ENCODE assay signal across 22 cellular contexts in genomic region chr20:44509762-44510161, GRCh38. TPM values are rescaled to one million over a fixed set of nuclear protein-coding genes. Genes with fewer than 3 reads are reported as not detected.
DNase-seq lines count a peak whose midpoint lies in the region; ATAC-seq, FAIRE-seq and TF ChIP-seq lines count a peak whose summit lies in the region.
"Had no signal": no experiment of that assay in that cellular context is flagged by ENCODE, and none has a peak within 500 bp of the region (broad histone marks: within the 10 kb centered on the region; RNA-seq: fewer than 3 reads in every experiment).

No MANE protein-coding gene starts in this region.

- TF ChIP-seq EP300 in GM12878 (IDR thresholded peaks at IDR 0.05; ENCODE audit: borderline replicate concordance in 1 of 2, control insufficient read depth in 1 of 2, low read depth in 2 of 2, low read length in 2 of 2) = no peak

- in situ Hi-C loops in GM12878 (cut with MboI) = no loop called here

- intact Hi-C loops in GM12878 (cut with micrococcal nuclease; ENCODE audit: unreplicated experiment) = no loop called here

- no peaks in the 10 kb centered on the region for H3K9me3 Mint-ChIP-seq in activated T-cell treated with anti-CD3 and anti-CD28 coated beads, Interleukin-2, amount 50 U/mL, for 24 hours
- H3K9me3 Mint-ChIP-seq in activated T-cell treated with anti-CD3 and anti-CD28 coated beads, Interleukin-2, amount 50 U/mL, for 4 hours = no peaks in the 10 kb centered on the region
- no peaks in the 10 kb centered on the region for H3K9me3 Mint-ChIP-seq in activated naive CD8-positive, alpha-beta T cell (ENCODE audit: low read depth)
- no peaks in the 10 kb centered on the region for H3K9me3 Mint-ChIP-seq in activated naive CD8-positive, alpha-beta T cell treated with anti-CD3 and anti-CD28 coated beads for 36 hours
- no peaks in the 10 kb centered on the region for H3K9me3 Mint-ChIP-seq in activated T-helper 17 cell treated with anti-CD3 and anti-CD28 coated beads, Interleukin-2, amount 50 U/mL, for 72 hours
- H3K9me3 Mint-ChIP-seq: CD4-positive, CD25-positive, alpha-beta regulatory T cell; CD8-positive, alpha-beta memory T cell had no signal

- no peak for DNase-seq in activated T-cell treated with anti-CD3 and anti-CD28 coated beads, Interleukin-2, amount 50 U/mL, for 24 hours
- DNase-seq in activated T-cell treated with anti-CD3 and anti-CD28 coated beads, Interleukin-2, amount 50 U/mL, for 4 hours = no peak
- no peak for DNase-seq in activated naive CD8-positive, alpha-beta T cell treated with anti-CD3 and anti-CD28 coated beads for 36 hours
- DNase-seq in GM12878 (ENCODE audit: low read depth, low spot score) = no peak
- no peak for DNase-seq in RCC 7860 (ENCODE audit: low spot score)
- DNase-seq: ACHN; BE2C; C1 segment of cervical spinal cord; CD4-positive, CD25-positive, alpha-beta regulatory T cell; CD8-positive, alpha-beta memory T cell; COR-L47; DMS 273 treated with DMSO at 0.1 percent for 48 hours; DMS53; DND-41; EL; GM23248 had no signal

- peak overlapping the region; percentile 28 for H3K27ac Mint-ChIP-seq in activated T-cell treated with anti-CD3 and anti-CD28 coated beads, Interleukin-2, amount 50 U/mL, for 24 hours
- peak overlapping the region; percentile 77 for H3K27ac Mint-ChIP-seq in activated naive CD8-positive, alpha-beta T cell
- H3K27ac Mint-ChIP-seq in activated naive CD8-positive, alpha-beta T cell treated with anti-CD3 and anti-CD28 coated beads for 36 hours = no peak overlapping the region
- H3K27ac Mint-ChIP-seq in activated T-helper 17 cell treated with anti-CD3 and anti-CD28 coated beads, Interleukin-2, amount 50 U/mL, for 72 hours = peak overlapping the region; percentile 56

- no peak overlapping the region for H3K4me3 ChIP-seq in GM12878
- H3K4me3 ChIP-seq: GM23248, HAP-1 had no signal

- H3K36me3 Mint-ChIP-seq in activated T-cell treated with anti-CD3 and anti-CD28 coated beads, Interleukin-2, amount 50 U/mL, for 24 hours (ENCODE audit: low read depth) = peaks cover 72% of the 10 kb centered on the region
- H3K36me3 Mint-ChIP-seq in activated T-cell treated with anti-CD3 and anti-CD28 coated beads, Interleukin-2, amount 50 U/mL, for 4 hours (ENCODE audit: insufficient read depth) = peaks cover 23% of the 10 kb centered on the region
- no peaks in the 10 kb centered on the region for H3K36me3 Mint-ChIP-seq in activated naive CD8-positive, alpha-beta T cell
- H3K36me3 Mint-ChIP-seq in activated naive CD8-positive, alpha-beta T cell treated with anti-CD3 and anti-CD28 coated beads for 36 hours = no peaks in the 10 kb centered on the region
- peaks cover 93% of the 10 kb centered on the region for H3K36me3 Mint-ChIP-seq in activated T-helper 17 cell treated with anti-CD3 and anti-CD28 coated beads, Interleukin-2, amount 50 U/mL, for 72 hours (ENCODE audit: low read depth)

- RAD21 ChIA-PET in GM12878 (lab: Charles Lee; ENCODE audit: unreplicated experiment) = no interaction called here

- POLR2A ChIA-PET in GM12878 (lab: Charles Lee) = interaction anchor here (2.9 kb wide), 1 partner anchor 11 kb away, joined by 9 read pairs; the partner anchor contains the start of gene SERINC3

- no peaks in the 10 kb centered on the region for H3K9me3 ChIP-seq in GM12878 (replicated peaks; ENCODE audit: control insufficient read depth, insufficient read depth, low read length)
- H3K9me3 ChIP-seq: BE2C, HAP-1 had no signal

- peaks cover 22% of the 10 kb centered on the region for H3K4me1 Mint-ChIP-seq in activated T-cell treated with anti-CD3 and anti-CD28 coated beads, Interleukin-2, amount 50 U/mL, for 24 hours (ENCODE audit: low read depth)
- peaks cover 12% of the 10 kb centered on the region for H3K4me1 Mint-ChIP-seq in activated T-cell treated with anti-CD3 and anti-CD28 coated beads, Interleukin-2, amount 50 U/mL, for 4 hours (ENCODE audit: low read depth)
- peaks cover 18% of the 10 kb centered on the region for H3K4me1 Mint-ChIP-seq in activated naive CD8-positive, alpha-beta T cell (ENCODE audit: low read depth)
- H3K4me1 Mint-ChIP-seq in activated naive CD8-positive, alpha-beta T cell treated with anti-CD3 and anti-CD28 coated beads for 36 hours = peaks cover 14% of the 10 kb centered on the region
- peaks cover 16% of the 10 kb centered on the region for H3K4me1 Mint-ChIP-seq in activated T-helper 17 cell treated with anti-CD3 and anti-CD28 coated beads, Interleukin-2, amount 50 U/mL, for 72 hours

- no peak overlapping the region for H3K4me2 ChIP-seq in GM12878 (ENCODE audit: control insufficient read depth, insufficient read depth)

- H3K4me3 Mint-ChIP-seq in activated T-cell treated with anti-CD3 and anti-CD28 coated beads, Interleukin-2, amount 50 U/mL, for 24 hours = no peak overlapping the region
- no peak overlapping the region for H3K4me3 Mint-ChIP-seq in activated T-cell treated with anti-CD3 and anti-CD28 coated beads, Interleukin-2, amount 50 U/mL, for 4 hours
- no peak overlapping the region for H3K4me3 Mint-ChIP-seq in activated naive CD8-positive, alpha-beta T cell
- no peak overlapping the region for H3K4me3 Mint-ChIP-seq in activated naive CD8-positive, alpha-beta T cell treated with anti-CD3 and anti-CD28 coated beads for 36 hours
- no peak overlapping the region for H3K4me3 Mint-ChIP-seq in activated T-helper 17 cell treated with anti-CD3 and anti-CD28 coated beads, Interleukin-2, amount 50 U/mL, for 72 hours
- H3K4me3 Mint-ChIP-seq: CD8-positive, alpha-beta memory T cell had no signal

- H3K36me3 ChIP-seq in GM12878 (ENCODE audit: control insufficient read depth in 2 of 2, insufficient read depth in 2 of 2, low read length in 1 of 2) = peaks cover 2 to 27% of the 10 kb centered on the region in 2 experiments

- TF ChIP-seq POLR2A in GM12878 (IDR thresholded peaks at IDR 0.05; ENCODE audit: low read depth, low read length) = no peak

- H4K20me1 ChIP-seq in GM12878 (ENCODE audit: control insufficient read depth, insufficient read depth) = 0 out of 2 replicates have a peak, but pooled peaks cover 4% of the 10 kb centered on the region

- H2AFZ ChIP-seq in GM12878 (ENCODE audit: control insufficient read depth, low read depth, low read length) = no peak overlapping the region
- H2AFZ ChIP-seq: GM23248 had no signal

- FAIRE-seq in GM12878 (lab: Jason Lieb, UNC) (no peak), RCC 7860 (lab: Jason Lieb, UNC) (no peak)
- FAIRE-seq: A204.1, GM12891 had no signal

- TF ChIP-seq CTCF in GM12878 (IDR thresholded peaks at IDR 0.05 in 2 of 3, conservative IDR thresholded peaks at IDR 0.05 in 1 of 3; ENCODE audit: control insufficient read depth in 2 of 3, extremely low read depth in 1 of 3, insufficient read depth in 1 of 3, low read depth in 3 of 3, low read length in 3 of 3) = no peak

- TSS peak; percentile 30 for BruUV-seq in GM12878 (replicated peaks; lab: Mats Ljungman, UMichigan)

- H3K27ac ChIP-seq in GM12878 (ENCODE audit: control insufficient read depth, insufficient read depth) = no peak overlapping the region
- H3K27ac ChIP-seq: GM23248 had no signal

- ATAC-seq in activated T-cell treated with anti-CD3 and anti-CD28 coated beads, Interleukin-2, amount 50 U/mL, for 4 hours = no peak
- ATAC-seq in activated T-helper 17 cell treated with anti-CD3 and anti-CD28 coated beads, Interleukin-2, amount 50 U/mL, for 72 hours (replicated peaks) = peak; percentile 83
- ATAC-seq in GM12878 = no peak
- ATAC-seq in GM18867 (IDR thresholded peaks at IDR 0.05; ENCODE audit: unreplicated experiment) = no peak

- no peaks in the 10 kb centered on the region for H3K27me3 Mint-ChIP-seq in activated T-cell treated with anti-CD3 and anti-CD28 coated beads, Interleukin-2, amount 50 U/mL, for 24 hours
- H3K27me3 Mint-ChIP-seq in activated T-cell treated with anti-CD3 and anti-CD28 coated beads, Interleukin-2, amount 50 U/mL, for 4 hours (ENCODE audit: low read depth) = no peaks in the 10 kb centered on the region
- no peaks in the 10 kb centered on the region for H3K27me3 Mint-ChIP-seq in activated naive CD8-positive, alpha-beta T cell
- no peaks in the 10 kb centered on the region for H3K27me3 Mint-ChIP-seq in activated naive CD8-positive, alpha-beta T cell treated with anti-CD3 and anti-CD28 coated beads for 36 hours
- no peaks in the 10 kb centered on the region for H3K27me3 Mint-ChIP-seq in activated T-helper 17 cell treated with anti-CD3 and anti-CD28 coated beads, Interleukin-2, amount 50 U/mL, for 72 hours
- H3K27me3 Mint-ChIP-seq: CD4-positive, CD25-positive, alpha-beta regulatory T cell; CD8-positive, alpha-beta memory T cell had no signal

- H3K4me1 ChIP-seq in GM12878 (ENCODE audit: control insufficient read depth, insufficient read depth, low read length) = no peaks in the 10 kb centered on the region
- H3K4me1 ChIP-seq: BE2C, HAP-1 had no signal

- SMC1A ChIA-PET in GM12878 (lab: Charles Lee; ENCODE audit: uncharacterized antibody, unreplicated experiment) = interaction anchor here (1.0 kb wide), 1 partner anchor 18 kb away, joined by 3 read pairs; no protein-coding TSS in a partner anchor

- no peak overlapping the region for H3K9ac ChIP-seq in GM12878 (ENCODE audit: control insufficient read depth, insufficient read depth, low read length)
- H3K9ac ChIP-seq: GM23248 had no signal

- TF ChIP-seq RAD21 in GM12878 (IDR thresholded peaks at IDR 0.05; ENCODE audit: insufficient read depth, low read depth, low read length) = no peak

- 68% methylated on average over 4 of the region's 4 CpGs for WGBS in GM12878 (ENCODE audit: insufficient coverage, insufficient replicate concordance, low lambda C conversion rate, missing lambda C conversion rate)

- H3K27me3 ChIP-seq in GM12878 (replicated peaks in 1 of 2; ENCODE audit: control insufficient read depth in 2 of 2, insufficient read depth in 2 of 2, low read length in 1 of 2) = no peaks in the 10 kb centered on the region
- H3K27me3 ChIP-seq: BE2C had no signal

- peaks cover 6% of the 10 kb centered on the region for H3K79me2 ChIP-seq in GM12878 (ENCODE audit: control insufficient read depth, insufficient read depth, low read length)

- CTCF ChIA-PET in GM12878 (lab: Yijun Ruan, JAX) = interaction anchor here (0.8 kb wide), 1 partner anchor 11 kb away, joined by 3 read pairs; no protein-coding TSS in a partner anchor

RNA-seq across cellular contexts. Expression of gene SERINC3, which starts 12.1 kb away (rescaled TPM):
- total RNA-seq in activated T-cell treated with anti-CD3 and anti-CD28 coated beads, Interleukin-2, amount 50 U/mL, for 4 hours = 10 to 100 TPM; 34.6 to 44.1 (median 37.9) TPM
- total RNA-seq in activated naive CD8-positive, alpha-beta T cell treated with anti-CD3 and anti-CD28 coated beads for 36 hours = 10 to 100 TPM; 38.8 to 43.6 TPM
- total RNA-seq in activated T-helper 17 cell treated with anti-CD3 and anti-CD28 coated beads, Interleukin-2, amount 50 U/mL, for 72 hours = 10 to 100 TPM; 68.7 to 86.8 TPM
- 55.2 and 56.0 TPM in 2 replicates for total RNA-seq in GM12878 (2013; cell fraction: nucleolus; rRNA removed)
- 24.5 and 31.5 TPM in 2 replicates for total RNA-seq in GM12878 (2014; rRNA removed)
- 33.3 and 33.8 TPM in 2 replicates for total RNA-seq in GM12878 (2014; rRNA removed; fragmentation: Illumina TruSeq; extraction: Trizol)
- 35.0 and 35.3 TPM in 2 replicates for total RNA-seq in GM12878 (2021)
- 31.5 TPM for polyA plus RNA-seq in GM12878 (2011; ENCODE audit: low read depth)
- 88.7 and 96.8 TPM in 2 replicates for polyA plus RNA-seq in GM12878 (2011; rRNA removed)
- 108 and 110 TPM in 2 replicates for polyA plus RNA-seq in GM12878 (2011; cell fraction: cytosol; rRNA removed)
- polyA plus RNA-seq in GM12878 (2011; cell fraction: nucleus; rRNA removed) = 39.5 and 50.6 TPM in 2 replicates
- polyA plus RNA-seq in GM12878 (2012) = 34.3 and 41.9 TPM in 2 replicates
- 39.8 and 41.9 TPM in 2 replicates for polyA plus RNA-seq in GM12878 (2014; fragmentation: Illumina TruSeq; extraction: Trizol)
- polyA plus RNA-seq in GM12878 (2014; fragmentation: Nextera tagmentation; extraction: Ambion mirVana) = 10 to 100 TPM; 37.8 to 55.6 TPM
- polyA plus RNA-seq in GM12878 (2014; rRNA removed) = 31.8 and 34.0 TPM in 2 replicates
- 10 to 100 TPM; 59.0 to 59.8 TPM for polyA plus RNA-seq in GM12878 (2016; fragmentation: Nextera tagmentation; extraction: Ambion mirVana)
- 242 and 250 TPM in 2 replicates for polyA minus RNA-seq in GM12878 (2011; rRNA and poly(A)+ RNA removed)
- 44.1 and 47.9 TPM in 2 replicates for polyA minus RNA-seq in GM12878 (2011; cell fraction: cytosol; rRNA and poly(A)+ RNA removed)
- 23.2 and 23.7 TPM in 2 replicates for polyA minus RNA-seq in GM12878 (2011; cell fraction: nucleus; rRNA and poly(A)+ RNA removed)

RNA-seq across cellular contexts. Expression of gene TTPAL, which starts 34.1 kb away (rescaled TPM):
- 10 to 100 TPM; 24.3 to 25.3 (median 25.3) TPM for total RNA-seq in activated T-cell treated with anti-CD3 and anti-CD28 coated beads, Interleukin-2, amount 50 U/mL, for 4 hours
- total RNA-seq in activated naive CD8-positive, alpha-beta T cell treated with anti-CD3 and anti-CD28 coated beads for 36 hours = 10 to 100 TPM; 30.1 to 31.4 TPM
- 10 to 100 TPM; 15.5 to 23.0 TPM for total RNA-seq in activated T-helper 17 cell treated with anti-CD3 and anti-CD28 coated beads, Interleukin-2, amount 50 U/mL, for 72 hours
- total RNA-seq in GM12878 (2013; cell fraction: nucleolus; rRNA removed) = 6.5 TPM in 2 replicates
- total RNA-seq in GM12878 (2014; rRNA removed) (9.2 and 9.4 TPM in 2 replicates), GM12878 (2014; rRNA removed; fragmentation: Illumina TruSeq; extraction: Trizol) (9.2 and 9.3 TPM in 2 replicates), GM12878 (2021) (17.1 and 17.8 TPM in 2 replicates)
- polyA plus RNA-seq in GM12878 (2011; ENCODE audit: low read depth) = 6.7 TPM
- polyA plus RNA-seq in GM12878 (2011; rRNA removed) (3.9 and 5.2 TPM in 2 replicates), GM12878 (2014; fragmentation: Illumina TruSeq; extraction: Trizol) (14.4 and 15.4 TPM in 2 replicates), GM12878 (2014; fragmentation: Nextera tagmentation; extraction: Ambion mirVana) (1 to 10 TPM; 4.0 to 4.3 TPM), GM12878 (2014; rRNA removed) (8.5 and 8.7 TPM in 2 replicates), GM12878 (2016; fragmentation: Nextera tagmentation; extraction: Ambion mirVana) (10 to 100 TPM; 19.7 to 24.0 TPM)
- polyA plus RNA-seq in GM12878 (2011; cell fraction: cytosol; rRNA removed) = 4.3 and 4.8 TPM in 2 replicates
- polyA plus RNA-seq in GM12878 (2011; cell fraction: nucleus; rRNA removed) = 4.6 and 7.0 TPM in 2 replicates
- 6.3 and 7.4 TPM in 2 replicates for polyA plus RNA-seq in GM12878 (2012)
- 6.1 and 8.4 TPM in 2 replicates for polyA minus RNA-seq in GM12878 (2011; rRNA and poly(A)+ RNA removed)
- 0.94 and 3.3 TPM in 2 replicates for polyA minus RNA-seq in GM12878 (2011; cell fraction: cytosol; rRNA and poly(A)+ RNA removed)
- polyA minus RNA-seq in GM12878 (2011; cell fraction: nucleus; rRNA and poly(A)+ RNA removed) = 3.4 and 4.7 TPM in 2 replicates
